In the genomic region with DNA sequence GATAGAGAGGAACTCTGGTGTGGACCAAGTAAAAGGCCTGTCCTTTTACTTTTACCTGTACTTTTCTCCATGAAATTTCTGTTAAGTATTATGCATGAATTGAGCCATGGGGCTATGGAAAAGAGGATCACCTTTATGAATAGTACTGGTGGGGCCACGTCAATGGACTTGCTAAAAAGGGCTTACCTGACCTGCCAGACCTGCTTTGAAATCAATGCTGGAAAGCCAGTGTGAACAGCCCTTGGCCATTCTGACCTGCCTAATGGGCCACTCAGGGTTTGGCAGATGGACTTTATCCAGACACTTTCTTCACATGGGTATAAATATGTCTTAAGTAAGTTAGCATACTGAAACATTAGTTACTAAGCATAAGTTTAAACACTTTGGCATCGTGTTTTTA, we compare ENCODE assay signal across 9 cellular contexts.
"Had no signal": no experiment of that assay in that cellular context is flagged by ENCODE, and none has a peak within 500 bp of the region (broad histone marks: within the 10 kb centered on the region; RNA-seq: fewer than 3 reads in every experiment).

No MANE protein-coding gene starts in this region.

- H3K4me1 ChIP-seq: parathyroid adenoma, thyroid gland had no signal

- H2AFZ ChIP-seq: parathyroid adenoma had no signal

- H3K36me3 ChIP-seq: neutrophil, thyroid gland had no signal

- H3K4me3 ChIP-seq: thyroid gland had no signal

- H3K9ac ChIP-seq: parathyroid adenoma had no signal

- H3K27ac ChIP-seq: foreskin keratinocyte, neutrophil, parathyroid adenoma had no signal

- H3K79me2 ChIP-seq: parathyroid adenoma had no signal

- H3K9me3 ChIP-seq: neutrophil, thyroid gland had no signal

- H3K27me3 ChIP-seq: neutrophil, thyroid gland had no signal

- DNase-seq: activated CD4-positive, alpha-beta T cell treated with anti-CD3 and anti-CD28 coated beads, Interleukin-2, amount 50 U/mL, for 48 hours; activated gamma-delta T cell; kidney; left ventricle myocardium superior; stimulated activated CD8-positive, alpha-beta memory T cell treated with anti-CD3 and anti-CD28 coated beads, Interleukin-4, amount 100 ng/mL, for 48 hours; thyroid gland had no signal
